Comparison of ENCODE assay signal across 1 cellular context in genomic region chr19:55408320-55408836, GRCh38.
A peak's percentile ranks its signal among the peaks of the same experiment; 100 is the strongest.
TF ChIP-seq lines count a peak whose summit lies in the region.

No MANE protein-coding gene starts in this region.

TF ChIP-seq in GM12878, 131 proteins besides CTCF, POLR2A, EP300 and RAD21 (continued from another document and continues in another):
- no peak for TF ChIP-seq CUX1 (IDR thresholded peaks at IDR 0.05; ENCODE audit: insufficient replicate concordance, low read depth, low read length)
- TF ChIP-seq TCF7 (IDR thresholded peaks at IDR 0.05; ENCODE audit: borderline replicate concordance) = no peak
- TF ChIP-seq RAD51 (IDR thresholded peaks at IDR 0.05) = no peak
- no peak for TF ChIP-seq ZBTB11 (CRISPR knock-in tag; IDR thresholded peaks at IDR 0.05)
- peak; percentile 52; the same call in 1 of the 2 replicates for TF ChIP-seq TAF1 (IDR thresholded peaks at IDR 0.05; ENCODE audit: borderline replicate concordance, low read depth, low read length)
- TF ChIP-seq SPI1 (IDR thresholded peaks at IDR 0.05; ENCODE audit: borderline replicate concordance, insufficient read depth, low read depth, low read length) = no peak
- TF ChIP-seq SIX5 (IDR thresholded peaks at IDR 0.05; ENCODE audit: low read depth, low read length, severe bottlenecking) = no peak
- TF ChIP-seq GATAD2B (conservative IDR thresholded peaks at IDR 0.05; ENCODE audit: low read depth) = 0 out of 2 replicates have a peak, but pooled peaks have one; percentile 13
- TF ChIP-seq CHD2 (IDR thresholded peaks at IDR 0.05; ENCODE audit: borderline replicate concordance, low read depth, low read length) = no peak
- no peak for TF ChIP-seq PBX3 (IDR thresholded peaks at IDR 0.05; ENCODE audit: insufficient replicate concordance, low read depth, low read length)
- TF ChIP-seq NRF1 (conservative IDR thresholded peaks at IDR 0.05; ENCODE audit: low read depth, low read length) = no peak
- TF ChIP-seq SP1 (IDR thresholded peaks at IDR 0.05; ENCODE audit: low read depth, low read length) = no peak
- TF ChIP-seq CBFB (IDR thresholded peaks at IDR 0.05; ENCODE audit: low read depth) = 0 out of 2 replicates have a peak, but pooled peaks have one; percentile 12
- TF ChIP-seq HDAC2 (IDR thresholded peaks at IDR 0.05) = no peak
- no peak for TF ChIP-seq MTA3 (IDR thresholded peaks at IDR 0.05; ENCODE audit: borderline replicate concordance, low read length)
- no peak for TF ChIP-seq ESRRA (IDR thresholded peaks at IDR 0.05; ENCODE audit: low read length)
- no peak for TF ChIP-seq TCF12 (IDR thresholded peaks at IDR 0.05; ENCODE audit: low read depth, low read length)
- TF ChIP-seq SMC3 (IDR thresholded peaks at IDR 0.05; ENCODE audit: borderline replicate concordance, low read length) = no peak
- TF ChIP-seq PAX5 (IDR thresholded peaks at IDR 0.05; ENCODE audit: borderline replicate concordance, low read depth, low read length) = no peak
- TF ChIP-seq E2F8 (IDR thresholded peaks at IDR 0.05; ENCODE audit: low read depth, partially characterized antibody) = no peak
- TF ChIP-seq FOXK2 (IDR thresholded peaks at IDR 0.05) = no peak
- no peak for TF ChIP-seq CBX3 (IDR thresholded peaks at IDR 0.05; ENCODE audit: borderline replicate concordance, low read depth)
- TF ChIP-seq SMAD5 (IDR thresholded peaks at IDR 0.05; ENCODE audit: low read depth) = no peak
- peak; percentile 14; the same call in 1 of the 2 replicates for TF ChIP-seq MTA2 (IDR thresholded peaks at IDR 0.05; ENCODE audit: low read depth)
- peak; percentile 87 for TF ChIP-seq SMARCA5 (IDR thresholded peaks at IDR 0.05)
- TF ChIP-seq USF2 (IDR thresholded peaks at IDR 0.05; ENCODE audit: borderline replicate concordance, low read depth, low read length) = no peak
- TF ChIP-seq MEF2B (IDR thresholded peaks at IDR 0.05; ENCODE audit: partially characterized antibody, poor library complexity, severe bottlenecking) = no peak
- no peak for TF ChIP-seq WRNIP1 (IDR thresholded peaks at IDR 0.05; ENCODE audit: borderline replicate concordance, low read depth, low read length)
- no peak for TF ChIP-seq SUPT20H (IDR thresholded peaks at IDR 0.05; ENCODE audit: borderline replicate concordance, control insufficient read depth, low read depth, low read length)
- no peak for TF ChIP-seq ZNF592 (IDR thresholded peaks at IDR 0.05)
- TF ChIP-seq YY1 (IDR thresholded peaks at IDR 0.05; ENCODE audit: low read depth, low read length) = peak; percentile 95
- no peak for TF ChIP-seq CEBPZ (IDR thresholded peaks at IDR 0.05; ENCODE audit: low read depth, low read length)
- no peak for TF ChIP-seq NBN (IDR thresholded peaks at IDR 0.05)
- no peak; the same call in 1 of the 2 replicates for TF ChIP-seq POLR2AphosphoS5 (IDR thresholded peaks at IDR 0.05; ENCODE audit: low read length)
- no peak for TF ChIP-seq SREBF1 (IDR thresholded peaks at IDR 0.05; ENCODE audit: low read length)
- TF ChIP-seq DPF2 (IDR thresholded peaks at IDR 0.05) = 0 out of 2 replicates have a peak, but pooled peaks have one; percentile 5
